Comparison of ENCODE assay signal across 1 cellular context in the genomic region with DNA sequence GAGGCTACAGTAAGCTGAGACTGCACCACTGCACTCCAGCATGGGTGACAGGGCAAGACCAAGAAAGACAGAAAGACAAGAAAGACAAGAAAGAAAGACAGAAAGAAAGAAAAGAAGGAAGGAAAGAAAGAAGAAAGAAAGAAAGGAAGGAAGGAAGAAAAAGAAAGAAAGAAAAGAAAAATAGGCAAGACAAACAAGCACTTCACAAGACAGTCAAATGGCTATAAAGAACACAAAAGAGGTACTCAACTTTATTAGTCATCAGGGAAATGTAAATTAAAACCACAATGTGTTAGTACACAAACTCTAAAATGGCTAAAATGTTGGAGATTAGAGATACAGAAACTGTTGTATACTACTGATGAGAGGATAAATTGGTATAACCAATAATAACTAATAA.
TF ChIP-seq lines count a peak whose summit lies in the region.

No MANE protein-coding gene starts in this region.

TF ChIP-seq in K562, 482 proteins besides CTCF, POLR2A, EP300 and RAD21:
- TF ChIP-seq, protein P1, sequence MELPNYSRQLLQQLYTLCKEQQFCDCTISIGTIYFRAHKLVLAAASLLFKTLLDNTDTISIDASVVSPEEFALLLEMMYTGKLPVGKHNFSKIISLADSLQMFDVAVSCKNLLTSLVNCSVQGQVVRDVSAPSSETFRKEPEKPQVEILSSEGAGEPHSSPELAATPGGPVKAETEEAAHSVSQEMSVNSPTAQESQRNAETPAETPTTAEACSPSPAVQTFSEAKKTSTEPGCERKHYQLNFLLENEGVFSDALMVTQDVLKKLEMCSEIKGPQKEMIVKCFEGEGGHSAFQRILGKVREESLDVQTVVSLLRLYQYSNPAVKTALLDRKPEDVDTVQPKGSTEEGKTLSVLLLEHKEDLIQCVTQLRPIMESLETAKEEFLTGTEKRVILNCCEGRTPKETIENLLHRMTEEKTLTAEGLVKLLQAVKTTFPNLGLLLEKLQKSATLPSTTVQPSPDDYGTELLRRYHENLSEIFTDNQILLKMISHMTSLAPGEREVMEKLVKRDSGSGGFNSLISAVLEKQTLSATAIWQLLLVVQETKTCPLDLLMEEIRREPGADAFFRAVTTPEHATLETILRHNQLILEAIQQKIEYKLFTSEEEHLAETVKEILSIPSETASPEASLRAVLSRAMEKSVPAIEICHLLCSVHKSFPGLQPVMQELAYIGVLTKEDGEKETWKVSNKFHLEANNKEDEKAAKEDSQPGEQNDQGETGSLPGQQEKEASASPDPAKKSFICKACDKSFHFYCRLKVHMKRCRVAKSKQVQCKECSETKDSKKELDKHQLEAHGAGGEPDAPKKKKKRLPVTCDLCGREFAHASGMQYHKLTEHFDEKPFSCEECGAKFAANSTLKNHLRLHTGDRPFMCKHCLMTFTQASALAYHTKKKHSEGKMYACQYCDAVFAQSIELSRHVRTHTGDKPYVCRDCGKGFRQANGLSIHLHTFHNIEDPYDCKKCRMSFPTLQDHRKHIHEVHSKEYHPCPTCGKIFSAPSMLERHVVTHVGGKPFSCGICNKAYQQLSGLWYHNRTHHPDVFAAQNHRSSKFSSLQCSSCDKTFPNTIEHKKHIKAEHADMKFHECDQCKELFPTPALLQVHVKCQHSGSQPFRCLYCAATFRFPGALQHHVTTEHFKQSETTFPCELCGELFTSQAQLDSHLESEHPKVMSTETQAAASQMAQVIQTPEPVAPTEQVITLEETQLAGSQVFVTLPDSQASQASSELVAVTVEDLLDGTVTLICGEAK (IDR thresholded peaks at IDR 0.05) = peak; percentile 39; the same call in 1 of the 2 replicates
- TF ChIP-seq, protein P1 (CRISPR knock-in tag; IDR thresholded peaks at IDR 0.05) = no peak
- no peak for TF ChIP-seq KHSRP (IDR thresholded peaks at IDR 0.05)
- TF ChIP-seq, protein P2, sequence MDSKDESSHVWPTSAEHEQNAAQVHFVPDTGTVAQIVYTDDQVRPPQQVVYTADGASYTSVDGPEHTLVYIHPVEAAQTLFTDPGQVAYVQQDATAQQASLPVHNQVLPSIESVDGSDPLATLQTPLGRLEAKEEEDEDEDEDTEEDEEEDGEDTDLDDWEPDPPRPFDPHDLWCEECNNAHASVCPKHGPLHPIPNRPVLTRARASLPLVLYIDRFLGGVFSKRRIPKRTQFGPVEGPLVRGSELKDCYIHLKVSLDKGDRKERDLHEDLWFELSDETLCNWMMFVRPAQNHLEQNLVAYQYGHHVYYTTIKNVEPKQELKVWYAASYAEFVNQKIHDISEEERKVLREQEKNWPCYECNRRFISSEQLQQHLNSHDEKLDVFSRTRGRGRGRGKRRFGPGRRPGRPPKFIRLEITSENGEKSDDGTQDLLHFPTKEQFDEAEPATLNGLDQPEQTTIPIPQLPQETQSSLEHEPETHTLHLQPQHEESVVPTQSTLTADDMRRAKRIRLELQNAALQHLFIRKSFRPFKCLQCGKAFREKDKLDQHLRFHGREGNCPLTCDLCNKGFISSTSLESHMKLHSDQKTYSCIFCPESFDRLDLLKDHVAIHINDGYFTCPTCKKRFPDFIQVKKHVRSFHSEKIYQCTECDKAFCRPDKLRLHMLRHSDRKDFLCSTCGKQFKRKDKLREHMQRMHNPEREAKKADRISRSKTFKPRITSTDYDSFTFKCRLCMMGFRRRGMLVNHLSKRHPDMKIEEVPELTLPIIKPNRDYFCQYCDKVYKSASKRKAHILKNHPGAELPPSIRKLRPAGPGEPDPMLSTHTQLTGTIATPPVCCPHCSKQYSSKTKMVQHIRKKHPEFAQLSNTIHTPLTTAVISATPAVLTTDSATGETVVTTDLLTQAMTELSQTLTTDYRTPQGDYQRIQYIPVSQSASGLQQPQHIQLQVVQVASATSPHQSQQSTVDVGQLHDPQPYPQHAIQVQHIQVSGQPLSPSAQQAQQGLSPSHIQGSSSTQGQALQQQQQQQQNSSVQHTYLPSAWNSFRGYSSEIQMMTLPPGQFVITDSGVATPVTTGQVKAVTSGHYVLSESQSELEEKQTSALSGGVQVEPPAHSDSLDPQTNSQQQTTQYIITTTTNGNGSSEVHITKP (IDR thresholded peaks at IDR 0.05; ENCODE audit: partially characterized antibody) = peak; percentile 47
- no peak for TF ChIP-seq MAZ (CRISPR knock-in tag; conservative IDR thresholded peaks at IDR 0.05 in 1 of 2, IDR thresholded peaks at IDR 0.05 in 1 of 2)
- TF ChIP-seq CCAR2 (IDR thresholded peaks at IDR 0.05; ENCODE audit: low read depth, low read length) = no peak
TF ChIP-seq in K562: peak in this region for 2.
